8 cellular contexts compared by ENCODE assay signal in genomic region chr10:14184841-14185500, GRCh38.
DNase-seq lines count a peak whose midpoint lies in the region; ATAC-seq and TF ChIP-seq lines count a peak whose summit lies in the region.

No MANE protein-coding gene starts in this region.

- no peak overlapping the region for H2AFZ ChIP-seq in IMR-90 (replicated peaks; ENCODE audit: low read length, poor library complexity)

- H4K8ac ChIP-seq in IMR-90 (ENCODE audit: low read depth in 2 of 2, low read length in 2 of 2) = peak overlapping the region; percentile 5 to 59; a peak in 2 of 4 replicates

- H4K20me1 ChIP-seq in IMR-90 (ENCODE audit: insufficient read depth, low read length) = no peaks in the 10 kb centered on the region

- H3K4me3 ChIP-seq in IMR-90 (ENCODE audit: insufficient read depth, low read depth, low read length) (no peak overlapping the region), heart left ventricle (no peak overlapping the region)

- peak overlapping the region; percentile 51; the same call in 1 of the 3 replicates for H2BK15ac ChIP-seq in IMR-90 (ENCODE audit: low read depth, low read length)

- peak overlapping the region; percentile 92; the same call in 1 of the 2 replicates for H3K18ac ChIP-seq in IMR-90 (ENCODE audit: low read depth, low read length)

- H3K36me3 ChIP-seq in IMR-90 (ENCODE audit: control insufficient read depth, insufficient read depth, low read length) = no peaks in the 10 kb centered on the region
- no peaks in the 10 kb centered on the region for H3K36me3 ChIP-seq in heart left ventricle

- peaks cover 3% of the 10 kb centered on the region for H3K9me1 ChIP-seq in IMR-90 (ENCODE audit: insufficient read depth, low read length)

- peak overlapping the region; percentile 31; the same call in 1 of the 2 replicates for H3K56ac ChIP-seq in IMR-90 (ENCODE audit: extremely low read depth, insufficient read depth, low read length)

- in situ Hi-C loops in IMR-90 (cut with MboI; ENCODE audit: low sequenced_read_pairs) = loop anchor here (25.0 kb wide), 1 partner anchor 627 kb away; no protein-coding TSS in a partner anchor

- H3K27ac ChIP-seq in IMR-90 (ENCODE audit: insufficient read depth, low read length) (no peak overlapping the region), heart left ventricle (no peak overlapping the region)

- H3K23ac ChIP-seq in IMR-90 (ENCODE audit: low read depth, low read length) = no peak overlapping the region

- H4K91ac ChIP-seq in IMR-90 (ENCODE audit: insufficient read depth, low read depth, low read length) = peak overlapping the region; percentile 49; the same call in 1 of the 2 replicates

- H2BK120ac ChIP-seq in IMR-90 (ENCODE audit: low read depth, low read length) = peak overlapping the region; percentile 41; the same call in 1 of the 2 replicates

- no TSS peak for BruUV-seq in IMR-90 (replicated peaks; lab: Mats Ljungman, UMichigan)

- peak; percentile 61 for DNase-seq in GM10248 (ENCODE audit: extremely low spot score)
- DNase-seq in IMR-90 = peak; percentile 32
- DNase-seq in activated CD4-positive, alpha-beta T cell treated with anti-CD3 and anti-CD28 coated beads for 48 hours = peak; percentile 64
- DNase-seq in glomerular endothelial cell (ENCODE audit: extremely low read depth, low read depth, low spot score) = peak; percentile 12
- no peak for DNase-seq in NCI-H345 (lab: John Stamatoyannopoulos, UW)
- no peak for DNase-seq in heart left ventricle
- no peak for DNase-seq in NCI-H1694 treated with DMSO at 0.1 percent for 48 hours (lab: John Stamatoyannopoulos, UW)

- H3K27me3 ChIP-seq in IMR-90 (ENCODE audit: control insufficient read depth, insufficient read depth, low read length) (peaks cover 33% of the 10 kb centered on the region), heart left ventricle (peaks cover 0 to 33% (median 3%) of the 10 kb centered on the region in 9 donors)

- H2BK5ac ChIP-seq in IMR-90 (ENCODE audit: low read depth, low read length, poor library complexity, severe bottlenecking) = peak overlapping the region; percentile 88

- no peak for TF ChIP-seq RAD21 in IMR-90 (IDR thresholded peaks at IDR 0.05; ENCODE audit: low read length)

- peak overlapping the region; percentile 20 for H2BK20ac ChIP-seq in IMR-90 (ENCODE audit: low read depth, low read length)

- peak overlapping the region; percentile 41; the same call in 1 of the 2 replicates for H3K9ac ChIP-seq in IMR-90 (ENCODE audit: low read depth, low read length)

- TF ChIP-seq POLR2A in IMR-90 (IDR thresholded peaks at IDR 0.05; ENCODE audit: low read depth, low read length) = no peak
- no peak for TF ChIP-seq POLR2A in heart left ventricle (IDR thresholded peaks at IDR 0.05)

- POLR2A ChIA-PET in GM10248 (lab: Yijun Ruan, JAX) (interaction anchor here (0.7 to 2.5 kb wide), 14 partner anchors 11 to 938 kb away, joined by 3 to 23 read pairs (median 6); partner anchors contain the start of genes CDNF, HSPA14, MEIG1 and MSANTD7), IMR-90 (lab: Charles Lee; ENCODE audit: unreplicated experiment) (interaction anchor here (0.6 to 1.4 kb wide), 5 partner anchors 11 to 396 kb away, joined by 3 to 28 read pairs (median 4); no protein-coding TSS in a partner anchor)

- intact Hi-C loops in IMR-90 (cut with micrococcal nuclease) = loop anchor here (2.0 kb wide), 1 partner anchor 398 kb away; no protein-coding TSS in a partner anchor
- intact Hi-C loops in heart left ventricle (cut with DNase I) = no loop called here

- peaks cover 3% of the 10 kb centered on the region for H3K9me3 ChIP-seq in IMR-90 (ENCODE audit: control insufficient read depth, insufficient read depth, low read length)
- no peaks in the 10 kb centered on the region for H3K9me3 ChIP-seq in heart left ventricle

- H4K5ac ChIP-seq in IMR-90 (ENCODE audit: low read depth, low read length) = peak overlapping the region; percentile 95; the same call in 1 of the 2 replicates

- CTCF ChIA-PET in GM10248 (lab: Yijun Ruan, JAX) (interaction anchor here (1.1 to 10.3 kb wide), 4 partner anchors 8 to 37 kb away, joined by 3 to 99 read pairs (median 4); no protein-coding TSS in a partner anchor), IMR-90 (lab: Yijun Ruan, JAX) (interaction anchor here (1.2 kb wide), 1 partner anchor 200 kb away, joined by 3 read pairs; no protein-coding TSS in a partner anchor)

- H3K4me1 ChIP-seq in IMR-90 (ENCODE audit: control insufficient read depth, insufficient read depth, low read length) (peaks cover 2% of the 10 kb centered on the region; the same call in 1 of the 2 replicates), heart left ventricle (no peaks in the 10 kb centered on the region)

- no peak overlapping the region for H3K14ac ChIP-seq in IMR-90 (replicated peaks; ENCODE audit: low read depth, low read length)

- peak overlapping the region; percentile 78; the same call in 1 of the 2 replicates for H3K4me2 ChIP-seq in IMR-90 (ENCODE audit: low read depth, low read length)

- no peak overlapping the region for H3K4ac ChIP-seq in IMR-90 (ENCODE audit: low read depth, low read length)

- ATAC-seq in GM21619 (IDR thresholded peaks at IDR 0.05; ENCODE audit: unreplicated experiment) (peak; percentile 66), IMR-90 (ENCODE audit: low read depth) (peak; percentile 48), heart left ventricle (no peak)

- H3K79me1 ChIP-seq in IMR-90 (ENCODE audit: low read depth in 1 of 2, low read length in 2 of 2) = no peaks in the 10 kb centered on the region

- WGBS in IMR-90 (ENCODE audit: extremely low coverage in 2 of 2, insufficient read length in 1 of 2), 2 experiments = no CpG with 5 or more reads among the region's 13 CpGs
- WGBS in heart left ventricle, 4 donors = 72 to 80% (median 79%) methylated on average over 13 of the region's 13 CpGs

- TF ChIP-seq CTCF in GM10248 (IDR thresholded peaks at IDR 0.05; ENCODE audit: control extremely low read depth, extremely low read depth, low read depth, missing control alignments) (no peak), IMR-90 (conservative IDR thresholded peaks at IDR 0.05; ENCODE audit: low read depth, low read length) (no peak), heart left ventricle (IDR thresholded peaks at IDR 0.05) (no peak)

- H2AK5ac ChIP-seq in IMR-90 (ENCODE audit: low read depth, low read length) = no peak overlapping the region

- no peak overlapping the region for H2AK9ac ChIP-seq in IMR-90 (replicated peaks; ENCODE audit: low read depth, low read length, poor library complexity)

- dilution Hi-C loops in IMR-90 (cut with HindIII; ENCODE audit: low sequenced_read_pairs, unreplicated experiment) = no loop called here

TF ChIP-seq in IMR-90, 13 proteins besides CTCF, POLR2A, EP300 and RAD21:
- TF ChIP-seq CEBPB (IDR thresholded peaks at IDR 0.05; ENCODE audit: low read depth, low read length) = peak; percentile 59; the same call in 1 of the 2 replicates
- no peak for TF ChIP-seq CHD1 (IDR thresholded peaks at IDR 0.05; ENCODE audit: low read depth, low read length)

Comparison
In these comparisons a context has a peak if more than half of its experiments do, and no peak if none do; other contexts are left out.
1. DNase-seq: peak in GM10248 (single experiment), IMR-90 (single experiment), activated CD4-positive, alpha-beta T cell treated with anti-CD3 and anti-CD28 coated beads for 48 hours (single experiment) and glomerular endothelial cell (single experiment); none in NCI-H345 (single experiment), heart left ventricle (0 of 5) and NCI-H1694 treated with DMSO at 0.1 percent for 48 hours (single experiment).
2. ATAC-seq: peak in GM21619 (single experiment) and IMR-90 (single experiment); none in heart left ventricle (0 of 4).